13 cellular contexts compared by ENCODE assay signal in the genomic region with DNA sequence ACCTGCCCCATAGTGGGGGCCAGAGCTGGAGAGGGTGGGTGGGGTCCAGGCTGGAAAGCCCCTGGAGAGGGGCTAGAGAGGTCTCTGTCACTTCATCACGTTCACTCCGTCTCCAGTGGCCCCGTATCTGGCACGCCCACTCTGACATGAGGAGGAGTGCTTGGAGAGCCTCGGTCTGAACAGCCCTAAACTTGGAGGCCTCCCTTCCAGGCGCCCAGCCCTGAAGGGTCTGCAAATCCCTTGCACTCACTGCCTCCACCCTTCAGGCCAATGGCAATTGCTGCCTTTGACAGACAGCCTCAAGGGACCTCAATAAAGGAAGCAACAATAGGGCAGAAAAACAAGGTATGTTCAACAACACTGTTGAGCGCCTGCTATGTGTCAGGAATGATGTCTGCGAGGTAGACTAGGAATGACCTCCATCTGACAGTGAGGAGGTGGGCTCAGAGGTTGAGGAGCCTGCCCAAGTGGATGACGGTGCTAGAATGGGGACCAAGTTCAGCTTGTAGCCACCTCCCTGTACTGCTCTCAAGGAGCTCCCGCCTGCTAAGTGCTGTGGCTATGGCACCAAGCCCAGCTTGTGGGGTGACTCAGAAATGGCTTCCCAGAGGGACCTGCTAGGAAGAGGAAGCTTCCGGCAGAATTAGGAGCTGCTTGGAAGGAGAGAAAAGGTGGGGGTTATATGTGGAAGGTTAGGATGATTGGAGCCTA. TPM values are rescaled to one million over a fixed set of nuclear protein-coding genes. Genes with fewer than 3 reads are reported as not detected.
DNase-seq lines count a peak whose midpoint lies in the region; ATAC-seq, FAIRE-seq and TF ChIP-seq lines count a peak whose summit lies in the region.
"Had no signal": no experiment of that assay in that cellular context is flagged by ENCODE, and none has a peak within 500 bp of the region (broad histone marks: within the 10 kb centered on the region; RNA-seq: fewer than 3 reads in every experiment).

No MANE protein-coding gene starts in this region.

- TF ChIP-seq POLR2A in GM12891 (IDR thresholded peaks at IDR 0.05; ENCODE audit: low read depth, low read length) = no peak

- POLR2A ChIA-PET in activated CD4-positive, alpha-beta memory T cell treated with anti-CD3 and anti-CD28 coated beads, Interleukin-2, amount 10 ng/mL, durations not matched to agents 7 days and 5 days (lab: Charles Lee) = no interaction called here

- ATAC-seq in HG02981 (IDR thresholded peaks at IDR 0.05; ENCODE audit: unreplicated experiment) = no peak
- ATAC-seq: activated CD8-positive, alpha-beta T cell treated with anti-CD3 and anti-CD28 coated beads, Interleukin-2, amount 10 ng/mL, durations not matched to agents 7 days and 5 days; effector memory CD8-positive, alpha-beta T cell had no signal

- in situ Hi-C loops in ACHN (cut with HindIII; ENCODE audit: low pct_ligation_motif_present, low pct_unique_long_range_greater_than_20kb, low sequenced_read_pairs) = no loop called here

- peaks cover 10% of the 10 kb centered on the region for H3K27me3 Mint-ChIP-seq in activated CD4-positive, alpha-beta memory T cell treated with anti-CD3 and anti-CD28 coated beads, Interleukin-2, amount 10 ng/mL, durations not matched to agents 7 days and 5 days

- peaks cover 3% of the 10 kb centered on the region for H3K4me1 Mint-ChIP-seq in activated CD4-positive, alpha-beta memory T cell treated with anti-CD3 and anti-CD28 coated beads, Interleukin-2, amount 10 ng/mL, durations not matched to agents 7 days and 5 days

- peak; percentile 89 for DNase-seq in ACHN
- DNase-seq in HFF-Myc (ENCODE audit: extremely low read depth, low read depth) = peak; percentile 75
- DNase-seq in T1000 (lab: John Stamatoyannopoulos, UW) = peak; percentile 79
- peak; percentile 34 for DNase-seq in iPS-NIHi11 (ENCODE audit: low spot score)
- no peak for DNase-seq in GM12891 (ENCODE audit: insufficient read length, low spot score)
- DNase-seq in activated CD4-positive, alpha-beta memory T cell treated with anti-CD3 and anti-CD28 coated beads, Interleukin-2, amount 10 ng/mL, durations not matched to agents 7 days and 5 days = no peak
- no peak for DNase-seq in activated CD4-positive, alpha-beta T cell treated with anti-CD3 and anti-CD28 coated beads for 48 hours
- DNase-seq: activated CD8-positive, alpha-beta T cell treated with anti-CD3 and anti-CD28 coated beads, Interleukin-2, amount 10 ng/mL, durations not matched to agents 7 days and 5 days; effector memory CD8-positive, alpha-beta T cell; NCI-H2227 treated with DMSO at 0.1 percent for 48 hours; stimulated activated CD8-positive, alpha-beta memory T cell treated with anti-CD3 and anti-CD28 coated beads, Interleukin-4, amount 100 ng/mL, for 48 hours had no signal

- H3K27ac Mint-ChIP-seq in activated CD4-positive, alpha-beta memory T cell treated with anti-CD3 and anti-CD28 coated beads, Interleukin-2, amount 10 ng/mL, durations not matched to agents 7 days and 5 days = no peak overlapping the region
- H3K27ac Mint-ChIP-seq: activated CD8-positive, alpha-beta T cell treated with anti-CD3 and anti-CD28 coated beads, Interleukin-2, amount 10 ng/mL, durations not matched to agents 7 days and 5 days had no signal

- H3K4me3 Mint-ChIP-seq in activated CD4-positive, alpha-beta memory T cell treated with anti-CD3 and anti-CD28 coated beads, Interleukin-2, amount 10 ng/mL, durations not matched to agents 7 days and 5 days = no peak overlapping the region
- H3K4me3 Mint-ChIP-seq: activated CD8-positive, alpha-beta T cell treated with anti-CD3 and anti-CD28 coated beads, Interleukin-2, amount 10 ng/mL, durations not matched to agents 7 days and 5 days; effector memory CD8-positive, alpha-beta T cell had no signal

- H3K9me3 Mint-ChIP-seq in activated CD4-positive, alpha-beta memory T cell treated with anti-CD3 and anti-CD28 coated beads, Interleukin-2, amount 10 ng/mL, durations not matched to agents 7 days and 5 days = no peaks in the 10 kb centered on the region
- H3K9me3 Mint-ChIP-seq: effector memory CD8-positive, alpha-beta T cell had no signal

- TF ChIP-seq CTCF in HFF-Myc (IDR thresholded peaks at IDR 0.05; ENCODE audit: low read depth, low read length, missing control alignments) = no peak

- no peak for FAIRE-seq in GM12891 (lab: Jason Lieb, UNC)

- no peak overlapping the region for H3K4me3 ChIP-seq in HFF-Myc (replicated peaks; ENCODE audit: low read depth, low read length)

- H3K36me3 Mint-ChIP-seq in activated CD4-positive, alpha-beta memory T cell treated with anti-CD3 and anti-CD28 coated beads, Interleukin-2, amount 10 ng/mL, durations not matched to agents 7 days and 5 days (ENCODE audit: low read depth) = no peaks in the 10 kb centered on the region

- CTCF ChIA-PET in activated CD4-positive, alpha-beta memory T cell treated with anti-CD3 and anti-CD28 coated beads, Interleukin-2, amount 10 ng/mL, durations not matched to agents 7 days and 5 days (lab: Charles Lee) = no interaction called here

TF ChIP-seq in GM12891, 5 proteins besides CTCF, POLR2A, EP300 and RAD21:
- no peak for TF ChIP-seq SPI1 (IDR thresholded peaks at IDR 0.05; ENCODE audit: low read depth, low read length)

RNA-seq across cellular contexts. Expression of a gene that starts 2.9 kb away (rescaled TPM):
- 0.05 TPM for polyA plus RNA-seq in GM12891 (2012; ENCODE audit: low read depth, missing spikeins)
- total RNA-seq in activated CD4-positive, alpha-beta memory T cell treated with anti-CD3 and anti-CD28 coated beads, Interleukin-2, amount 10 ng/mL, durations not matched to agents 7 days and 5 days = not detected
- total RNA-seq: activated CD8-positive, alpha-beta T cell treated with anti-CD3 and anti-CD28 coated beads, Interleukin-2, amount 10 ng/mL, durations not matched to agents 7 days and 5 days had no signal
- polyA plus RNA-seq: neural cell had no signal

RNA-seq across cellular contexts. Expression of a gene that starts 22.8 kb away (rescaled TPM):
- polyA plus RNA-seq in GM12891 (2012; ENCODE audit: low read depth, missing spikeins) = not detected
- not detected for total RNA-seq in activated CD4-positive, alpha-beta memory T cell treated with anti-CD3 and anti-CD28 coated beads, Interleukin-2, amount 10 ng/mL, durations not matched to agents 7 days and 5 days
- total RNA-seq: activated CD8-positive, alpha-beta T cell treated with anti-CD3 and anti-CD28 coated beads, Interleukin-2, amount 10 ng/mL, durations not matched to agents 7 days and 5 days had no signal
- polyA plus RNA-seq: neural cell had no signal

RNA-seq across cellular contexts. Expression of a gene that starts 29.5 kb away (rescaled TPM):
- 9.7 TPM for polyA plus RNA-seq in GM12891 (2012; ENCODE audit: low read depth, missing spikeins)
- total RNA-seq in activated CD4-positive, alpha-beta memory T cell treated with anti-CD3 and anti-CD28 coated beads, Interleukin-2, amount 10 ng/mL, durations not matched to agents 7 days and 5 days = 10 to 100 TPM; 18.7 to 19.8 TPM

RNA-seq across cellular contexts. Expression of a gene that starts 41.4 kb away (rescaled TPM):
- not detected for polyA plus RNA-seq in GM12891 (2012; ENCODE audit: low read depth, missing spikeins)
- total RNA-seq in activated CD4-positive, alpha-beta memory T cell treated with anti-CD3 and anti-CD28 coated beads, Interleukin-2, amount 10 ng/mL, durations not matched to agents 7 days and 5 days = under 1 TPM; 0.83 to 0.88 TPM
- polyA plus RNA-seq: neural cell had no signal

RNA-seq across cellular contexts. Expression of a gene that starts 48.8 kb away (rescaled TPM):
- 0.40 TPM for polyA plus RNA-seq in GM12891 (2012; ENCODE audit: low read depth, missing spikeins)
- not detected for total RNA-seq in activated CD4-positive, alpha-beta memory T cell treated with anti-CD3 and anti-CD28 coated beads, Interleukin-2, amount 10 ng/mL, durations not matched to agents 7 days and 5 days
- total RNA-seq: activated CD8-positive, alpha-beta T cell treated with anti-CD3 and anti-CD28 coated beads, Interleukin-2, amount 10 ng/mL, durations not matched to agents 7 days and 5 days had no signal
- polyA plus RNA-seq: neural cell had no signal

Comparison
In these comparisons a context has a peak if more than half of its experiments do, and no peak if none do; other contexts are left out.
1. DNase-seq: peak in ACHN (single experiment), HFF-Myc (single experiment), T1000 (single experiment) and iPS-NIHi11 (single experiment); none in GM12891 (single experiment), activated CD4-positive, alpha-beta memory T cell treated with anti-CD3 and anti-CD28 coated beads, Interleukin-2, amount 10 ng/mL, durations not matched to agents 7 days and 5 days (single experiment) and activated CD4-positive, alpha-beta T cell treated with anti-CD3 and anti-CD28 coated beads for 48 hours (single experiment).